ENCODE assay signal across 8 cellular contexts in genomic region chr7:28921822-28922221, GRCh38. TPM values are rescaled to one million over a fixed set of nuclear protein-coding genes. Genes with fewer than 3 reads are reported as not detected.
DNase-seq lines count a peak whose midpoint lies in the region; ATAC-seq and TF ChIP-seq lines count a peak whose summit lies in the region.

No MANE protein-coding gene starts in this region.

- no peak for TF ChIP-seq EP300 in ovary (IDR thresholded peaks at IDR 0.05)

- no peak overlapping the region for H3K4me3 ChIP-seq in ovary

- no peak overlapping the region for H3K27ac ChIP-seq in ovary

- peak; percentile 88 for ATAC-seq in GM19395 (IDR thresholded peaks at IDR 0.05; ENCODE audit: unreplicated experiment)
- ATAC-seq in HG03565 (IDR thresholded peaks at IDR 0.05; ENCODE audit: unreplicated experiment) = peak; percentile 59
- ATAC-seq in HG03097 (IDR thresholded peaks at IDR 0.05; ENCODE audit: low FRiP score, unreplicated experiment) = no peak

- H3K36me3 ChIP-seq in ovary = no peaks in the 10 kb centered on the region

- no peaks in the 10 kb centered on the region for H3K27me3 ChIP-seq in ovary

- TF ChIP-seq CTCF in ovary (IDR thresholded peaks at IDR 0.05) = peak; percentile 69 to 83 (median 80)

- no peak for TF ChIP-seq POLR2A in ovary (IDR thresholded peaks at IDR 0.05)

- 0 to 1% (median 0%) methylated on average over 4 of the region's 4 CpGs for whole genome bisulfite sequencing in ovary, 3 donors

- H3K9me3 ChIP-seq in ovary = no peaks in the 10 kb centered on the region

- no peaks in the 10 kb centered on the region for H3K4me1 ChIP-seq in ovary (ENCODE audit: insufficient read depth)

- intact Hi-C loops in ovary (cut with DNase I) = loop anchor here in 3 of 4 donors (2.0 to 10.0 kb wide), 4 partner anchors 273 to 493 kb away; partner anchors contain the start of gene CHN2 (in 1 of the 3)

- peak; percentile 67 for DNase-seq in D341Med (ENCODE audit: low spot score)
- DNase-seq in NCI-H526 (lab: John Stamatoyannopoulos, UW) = peak; percentile 78 to 86
- DNase-seq in activated gamma-delta T cell treated with anti-CD3 and anti-CD28 coated beads, Interleukin-2, amount 50 U/mL, for 16 hours (ENCODE audit: low read depth) = peak; percentile 11
- peak; percentile 57 for DNase-seq in germinal center (ENCODE audit: low spot score)
- peak in 1 of 5 donors; percentile 51 for DNase-seq in ovary

RNA-seq across cellular contexts. Expression of gene TRIL, which starts 36.3 kb away (rescaled TPM):
- 1 to 10 TPM; 1.4 to 6.9 (median 2.6) TPM for total RNA-seq in ovary
- polyA plus RNA-seq in ovary = 1 to 10 TPM; 3.2 to 7.4 TPM
